ENCODE assay signal across 8 cellular contexts in the genomic region with DNA sequence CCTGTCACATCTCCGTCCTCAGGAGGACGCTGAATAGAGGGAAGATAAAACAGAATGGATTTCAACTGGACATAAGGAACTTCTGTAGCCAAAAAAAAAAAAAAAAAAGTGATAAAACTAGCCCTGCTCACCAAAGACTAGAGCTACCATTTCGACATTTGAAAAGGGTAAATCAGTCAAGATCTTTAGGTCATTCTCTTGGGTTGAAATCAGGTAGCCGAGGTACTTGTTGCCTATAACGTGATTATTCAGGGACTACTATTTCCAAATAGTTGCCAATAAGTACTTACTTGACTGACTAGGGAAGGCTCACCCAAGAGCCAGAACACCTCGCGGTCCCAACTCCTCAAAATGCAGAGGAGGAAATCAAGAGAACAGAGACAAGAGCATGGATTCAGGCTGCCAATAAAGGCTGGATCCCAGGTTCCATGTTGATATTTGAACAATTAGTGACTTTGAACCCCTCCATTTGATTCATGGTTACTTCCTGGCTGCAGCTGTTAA. TPM values are rescaled to one million over a fixed set of nuclear protein-coding genes. Genes with fewer than 3 reads are reported as not detected.
DNase-seq lines count a peak whose midpoint lies in the region; TF ChIP-seq lines count a peak whose summit lies in the region.

No MANE protein-coding gene starts in this region.

- H3K4me1 Mint-ChIP-seq in dendritic cell treated with granulocyte-macrophage colony-stimulating factor and Interleukin-4, amounts not matched to agents 40 ng/mL and 50 ng/mL, for 4 days (ENCODE audit: low read depth) = peaks cover 67% of the 10 kb centered on the region
- peaks cover 26% of the 10 kb centered on the region for H3K4me1 Mint-ChIP-seq in nephron progenitor cell

- intact Hi-C loops in dendritic cell treated with granulocyte-macrophage colony-stimulating factor and Interleukin-4, amounts not matched to agents 40 ng/mL and 50 ng/mL, for 4 days (cut with micrococcal nuclease) = loop anchor here (1.0 kb wide), 1 partner anchor 32 kb away; no protein-coding TSS in a partner anchor

- H3K27me3 ChIP-seq in BLaER1 treated with 17β-estradiol and CSF1 and Interleukin-3, amounts not matched to agents 10 nM and 100 nM = no peaks in the 10 kb centered on the region
- H3K27me3 ChIP-seq in Loucy (ENCODE audit: insufficient read depth, low read length, poor library complexity, severe bottlenecking) = no peaks in the 10 kb centered on the region

- no peaks in the 10 kb centered on the region for H3K27me3 Mint-ChIP-seq in dendritic cell treated with granulocyte-macrophage colony-stimulating factor and Interleukin-4, amounts not matched to agents 40 ng/mL and 50 ng/mL, for 4 days
- peaks cover 3% of the 10 kb centered on the region for H3K27me3 Mint-ChIP-seq in nephron progenitor cell (ENCODE audit: low read depth, poor library complexity)

- H3K27ac ChIP-seq in BLaER1 treated with 17β-estradiol and CSF1 and Interleukin-3, amounts not matched to agents 10 nM and 100 nM = peak overlapping the region in 10 of 11 experiments; percentile 96 to 100 (median 98); a peak in 20 of 22 replicates

- H3K9me2 ChIP-seq in Loucy (replicated peaks; ENCODE audit: low read depth, low read length) = no peaks in the 10 kb centered on the region

- peak overlapping the region; percentile 93 for H3K27ac Mint-ChIP-seq in dendritic cell treated with granulocyte-macrophage colony-stimulating factor and Interleukin-4, amounts not matched to agents 40 ng/mL and 50 ng/mL, for 4 days
- H3K27ac Mint-ChIP-seq in nephron progenitor cell = peak overlapping the region; percentile 96

- peaks cover 0 to 48% (median 43%) of the 10 kb centered on the region in 11 experiments; a peak in 19 of 22 replicates for H3K36me3 ChIP-seq in BLaER1 treated with 17β-estradiol and CSF1 and Interleukin-3, amounts not matched to agents 10 nM and 100 nM
- H3K36me3 ChIP-seq in Loucy (ENCODE audit: insufficient read depth, low read length) = no peaks in the 10 kb centered on the region

- peaks cover 13 to 50% (median 26%) of the 10 kb centered on the region in 10 experiments for H3K4me1 ChIP-seq in BLaER1 treated with 17β-estradiol and CSF1 and Interleukin-3, amounts not matched to agents 10 nM and 100 nM
- H3K4me1 ChIP-seq in Loucy (ENCODE audit: insufficient read depth, low read length, poor library complexity, severe bottlenecking) = peaks cover 41% of the 10 kb centered on the region

- H3K4me3 ChIP-seq in BLaER1 treated with 17β-estradiol and CSF1 and Interleukin-3, amounts not matched to agents 10 nM and 100 nM = peak overlapping the region; percentile 82 to 98 (median 93)
- peak overlapping the region; percentile 95 for H3K4me3 ChIP-seq in Loucy (ENCODE audit: low read length, poor library complexity, severe bottlenecking)

- H3K4me3 Mint-ChIP-seq in dendritic cell treated with granulocyte-macrophage colony-stimulating factor and Interleukin-4, amounts not matched to agents 40 ng/mL and 50 ng/mL, for 4 days = peak overlapping the region; percentile 90
- H3K4me3 Mint-ChIP-seq in nephron progenitor cell = peak overlapping the region; percentile 94

- H3K9me3 ChIP-seq in BLaER1 treated with 17β-estradiol and CSF1 and Interleukin-3, amounts not matched to agents 10 nM and 100 nM (replicated peaks in 1 of 11) = peaks cover 0 to 62% (median 51%) of the 10 kb centered on the region in 11 experiments; a peak in 20 of 22 replicates
- no peaks in the 10 kb centered on the region for H3K9me3 ChIP-seq in Loucy (ENCODE audit: insufficient read depth, low read depth, low read length)

- no peaks in the 10 kb centered on the region for H3K9me3 Mint-ChIP-seq in dendritic cell treated with granulocyte-macrophage colony-stimulating factor and Interleukin-4, amounts not matched to agents 40 ng/mL and 50 ng/mL, for 4 days
- H3K9me3 Mint-ChIP-seq in nephron progenitor cell = peaks cover 42% of the 10 kb centered on the region

- no peaks in the 10 kb centered on the region for H3F3A ChIP-seq in Loucy (ENCODE audit: low read depth)

- no peak for TF ChIP-seq CTCF in Loucy (conservative IDR thresholded peaks at IDR 0.05; ENCODE audit: low read length)
- TF ChIP-seq CTCF in nephron progenitor cell (IDR thresholded peaks at IDR 0.05) = no peak

- H3K4me2 ChIP-seq in BLaER1 treated with 17β-estradiol and CSF1 and Interleukin-3, amounts not matched to agents 10 nM and 100 nM = peak overlapping the region; percentile 78 to 99 (median 92)
- peak overlapping the region; percentile 98 for H3K4me2 ChIP-seq in Loucy (ENCODE audit: low read depth, low read length, poor library complexity, severe bottlenecking)

- peak overlapping the region; percentile 96 to 100 (median 99) for H3K9ac ChIP-seq in BLaER1 treated with 17β-estradiol and CSF1 and Interleukin-3, amounts not matched to agents 10 nM and 100 nM
- H3K9ac ChIP-seq in Loucy (ENCODE audit: low read depth, low read length, poor library complexity, severe bottlenecking) = peak overlapping the region; percentile 93

- DNase-seq in nephron progenitor cell = no peak
- DNase-seq in DMS153 treated with DMSO at 0.1 percent for 48 hours (lab: John Stamatoyannopoulos, UW; ENCODE audit: unreplicated experiment) = no peak
- DNase-seq in HCEC 1CT = no peak
- no peak for DNase-seq in mucosa of gallbladder (ENCODE audit: low spot score)
- DNase-seq in SW 1271 (lab: John Stamatoyannopoulos, UW) = no peak

- H2AFZ ChIP-seq in Loucy (ENCODE audit: low read length) = no peak overlapping the region

- peaks cover 67% of the 10 kb centered on the region for H3K79me2 ChIP-seq in Loucy (ENCODE audit: insufficient read depth, low read length)

- peaks cover 37 to 66% (median 61%) of the 10 kb centered on the region in 11 experiments for H4K20me1 ChIP-seq in BLaER1 treated with 17β-estradiol and CSF1 and Interleukin-3, amounts not matched to agents 10 nM and 100 nM
- peaks cover 63% of the 10 kb centered on the region for H4K20me1 ChIP-seq in Loucy (ENCODE audit: insufficient read depth, low read length, poor library complexity, severe bottlenecking)

- peaks cover 17% of the 10 kb centered on the region for H3K36me3 Mint-ChIP-seq in dendritic cell treated with granulocyte-macrophage colony-stimulating factor and Interleukin-4, amounts not matched to agents 40 ng/mL and 50 ng/mL, for 4 days (ENCODE audit: low read depth)
- H3K36me3 Mint-ChIP-seq in nephron progenitor cell (ENCODE audit: low read depth) = peaks cover 38% of the 10 kb centered on the region

RNA-seq across cellular contexts. Expression of gene RHEB, which starts 2.0 kb away (rescaled TPM):
- 75.2 TPM for total RNA-seq in mucosa of gallbladder
